8 cellular contexts compared by ENCODE assay signal in genomic region chr1:156496211-156496761, GRCh38. TPM values are rescaled to one million over a fixed set of nuclear protein-coding genes. Genes with fewer than 3 reads are reported as not detected.
DNase-seq lines count a peak whose midpoint lies in the region; ATAC-seq and TF ChIP-seq lines count a peak whose summit lies in the region.

No MANE protein-coding gene starts in this region.

- no peak for TF ChIP-seq CTCF in IMR-90 (conservative IDR thresholded peaks at IDR 0.05; ENCODE audit: low read depth, low read length)

- H2BK20ac ChIP-seq in IMR-90 (ENCODE audit: low read depth, low read length), result no peak overlapping the region

- H3K9me3 ChIP-seq in CD8-positive, alpha-beta memory T cell (ENCODE audit: low read length), result no peaks in the 10 kb centered on the region
- H3K9me3 ChIP-seq in IMR-90 (ENCODE audit: control insufficient read depth, insufficient read depth, low read length) (no peaks in the 10 kb centered on the region), neuronal stem cell (replicated peaks in 1 of 2; ENCODE audit: control insufficient read depth in 2 of 2, insufficient read depth in 1 of 2, low read depth in 1 of 2, low read length in 2 of 2) (no peaks in the 10 kb centered on the region)

- H3K9me3 Mint-ChIP-seq in CD8-positive, alpha-beta memory T cell, result no peaks in the 10 kb centered on the region

- H2BK12ac ChIP-seq in neuronal stem cell (ENCODE audit: low read length), result no peak overlapping the region

- CTCF ChIA-PET in CD8-positive, alpha-beta memory T cell (lab: Charles Lee), result interaction anchor here (0.8 to 13.1 kb wide), 3 partner anchors 9 to 85 kb away, joined by 3 to 177 read pairs (median 5); no protein-coding TSS in a partner anchor
- CTCF ChIA-PET in IMR-90 (lab: Yijun Ruan, JAX), result interaction anchor here (1.9 kb wide), 1 partner anchor 9 kb away, joined by 6 read pairs; no protein-coding TSS in a partner anchor

- WGBS in IMR-90 (ENCODE audit: extremely low coverage in 2 of 2, insufficient read length in 1 of 2), 2 experiments, result 48% methylated on average over 3 of the region's 10 CpGs; no CpG with 5 or more reads in 1 of the 2 experiments
- WGBS in neuronal stem cell (ENCODE audit: extremely low coverage in 2 of 2, insufficient read length in 2 of 2, insufficient replicate concordance in 1 of 2), 2 donors, result 100% methylated on average over 2 of the region's 10 CpGs; no CpG with 5 or more reads in 1 of the 2 donors

- peaks cover 54% of the 10 kb centered on the region for H3K9me1 ChIP-seq in IMR-90 (ENCODE audit: insufficient read depth, low read length)

- H3K14ac ChIP-seq in IMR-90 (replicated peaks; ENCODE audit: low read depth, low read length), result peak overlapping the region; percentile 39; the same call in 1 of the 2 replicates
- no peak overlapping the region for H3K14ac ChIP-seq in neuronal stem cell (ENCODE audit: low read length)

- H4K91ac ChIP-seq in IMR-90 (ENCODE audit: insufficient read depth, low read depth, low read length) (no peak overlapping the region), neuronal stem cell (ENCODE audit: low read depth, low read length, poor library complexity) (no peak overlapping the region)

- no peak overlapping the region for H3K56ac ChIP-seq in IMR-90 (ENCODE audit: extremely low read depth, insufficient read depth, low read length)

- ATAC-seq in IMR-90 (ENCODE audit: low read depth), result no peak
- no peak for ATAC-seq in HG03432 (IDR thresholded peaks at IDR 0.05; ENCODE audit: unreplicated experiment)
- ATAC-seq in GM18868 (IDR thresholded peaks at IDR 0.05; ENCODE audit: unreplicated experiment), result no peak
- no peak for ATAC-seq in HG02938 (IDR thresholded peaks at IDR 0.05; ENCODE audit: unreplicated experiment)

- H3K4ac ChIP-seq in IMR-90 (ENCODE audit: low read depth, low read length), result no peak overlapping the region
- no peak overlapping the region for H3K4ac ChIP-seq in neuronal stem cell (ENCODE audit: low read length)

- peaks cover 82% of the 10 kb centered on the region for H3K4me1 ChIP-seq in CD8-positive, alpha-beta memory T cell (ENCODE audit: insufficient read depth, low read length)
- H3K4me1 ChIP-seq in IMR-90 (ENCODE audit: control insufficient read depth, insufficient read depth, low read length) (peaks cover 47% of the 10 kb centered on the region), neuronal stem cell (ENCODE audit: control insufficient read depth in 2 of 2, insufficient read depth in 1 of 2, low read depth in 1 of 2, low read length in 2 of 2) (peaks cover 27 to 34% of the 10 kb centered on the region in 2 donors)

- no peaks in the 10 kb centered on the region for H3K27me3 ChIP-seq in CD8-positive, alpha-beta memory T cell (ENCODE audit: insufficient read depth, low read length, poor library complexity, severe bottlenecking)
- H3K27me3 ChIP-seq in IMR-90 (ENCODE audit: control insufficient read depth, insufficient read depth, low read length), result no peaks in the 10 kb centered on the region
- no peaks in the 10 kb centered on the region for H3K27me3 ChIP-seq in neuronal stem cell (ENCODE audit: control insufficient read depth in 3 of 3, insufficient read depth in 3 of 3, low read depth in 1 of 3, low read length in 3 of 3)

- dilution Hi-C loops in IMR-90 (cut with HindIII; ENCODE audit: low sequenced_read_pairs, unreplicated experiment), result no loop called here

- H2BK15ac ChIP-seq in IMR-90 (ENCODE audit: low read depth, low read length), result no peak overlapping the region
- no peak overlapping the region for H2BK15ac ChIP-seq in neuronal stem cell (ENCODE audit: low read length)

- no peak overlapping the region for H2AK9ac ChIP-seq in IMR-90 (replicated peaks; ENCODE audit: low read depth, low read length, poor library complexity)

- peaks cover 78 to 80% (median 79%) of the 10 kb centered on the region in 3 donors for H3K4me1 Mint-ChIP-seq in CD8-positive, alpha-beta memory T cell

- TF ChIP-seq POLR2A in IMR-90 (IDR thresholded peaks at IDR 0.05; ENCODE audit: low read depth, low read length), result no peak

- no peak overlapping the region for H4K5ac ChIP-seq in IMR-90 (ENCODE audit: low read depth, low read length)

- H4K8ac ChIP-seq in IMR-90 (ENCODE audit: low read depth in 2 of 2, low read length in 2 of 2) (no peak overlapping the region), neuronal stem cell (ENCODE audit: low read depth, low read length) (no peak overlapping the region)

- DNase-seq in CD8-positive, alpha-beta memory T cell, result no peak
- peak; percentile 28 for DNase-seq in IMR-90
- peak in 5 of 61 donors; percentile 25 to 44 (median 43) for DNase-seq in caudate nucleus (lab: John Stamatoyannopoulos, UW)
- no peak for DNase-seq in neuronal stem cell (ENCODE audit: low spot score)
- DNase-seq in AG08396 (ENCODE audit: low spot score), result no peak

- peak overlapping the region; percentile 69; the same call in 1 of the 2 replicates for H3K23ac ChIP-seq in IMR-90 (ENCODE audit: low read depth, low read length)
- H3K23ac ChIP-seq in neuronal stem cell (ENCODE audit: low read depth, low read length, poor library complexity), result no peak overlapping the region

- H4K20me1 ChIP-seq in IMR-90 (ENCODE audit: insufficient read depth, low read length), result peaks cover 92% of the 10 kb centered on the region

- H3K4me2 ChIP-seq in IMR-90 (ENCODE audit: low read depth, low read length) (peak overlapping the region; percentile 15; the same call in 1 of the 2 replicates), neuronal stem cell (ENCODE audit: insufficient read depth, low read length, poor library complexity, severe bottlenecking) (no peak overlapping the region)

- H3K79me1 ChIP-seq in IMR-90 (ENCODE audit: low read depth in 1 of 2, low read length in 2 of 2) (peaks cover 5 to 77% of the 10 kb centered on the region in 2 experiments; a peak in 2 of 4 replicates), neuronal stem cell (ENCODE audit: low read depth, low read length) (peaks cover 3% of the 10 kb centered on the region)

- in situ Hi-C loops in IMR-90 (cut with MboI; ENCODE audit: low sequenced_read_pairs), result no loop called here

- H3K18ac ChIP-seq in IMR-90 (ENCODE audit: low read depth, low read length) (no peak overlapping the region), neuronal stem cell (ENCODE audit: low read length) (peak overlapping the region; percentile 2)

- H2BK5ac ChIP-seq in IMR-90 (ENCODE audit: low read depth, low read length, poor library complexity, severe bottlenecking) (no peak overlapping the region), neuronal stem cell (ENCODE audit: low read length) (no peak overlapping the region)

- H2AFZ ChIP-seq in IMR-90 (replicated peaks; ENCODE audit: low read length, poor library complexity), result no peak overlapping the region
- H2AFZ ChIP-seq in neuronal stem cell (ENCODE audit: low read length), result no peak overlapping the region

- no TSS peak for BruUV-seq in IMR-90 (replicated peaks; lab: Mats Ljungman, UMichigan)

- H2AK5ac ChIP-seq in IMR-90 (ENCODE audit: low read depth, low read length) (peak overlapping the region; percentile 29; the same call in 1 of the 2 replicates), neuronal stem cell (ENCODE audit: low read depth, low read length) (peak overlapping the region; percentile 30)

- no peak for TF ChIP-seq RAD21 in IMR-90 (IDR thresholded peaks at IDR 0.05; ENCODE audit: low read length)

- H3K27me3 Mint-ChIP-seq in CD8-positive, alpha-beta memory T cell, result no peaks in the 10 kb centered on the region

- H3K36me3 ChIP-seq in CD8-positive, alpha-beta memory T cell (ENCODE audit: insufficient read depth, low read length), result peaks cover 6% of the 10 kb centered on the region
- peaks cover 5% of the 10 kb centered on the region; the same call in 1 of the 2 replicates for H3K36me3 ChIP-seq in IMR-90 (ENCODE audit: control insufficient read depth, insufficient read depth, low read length)
- H3K36me3 ChIP-seq in neuronal stem cell (replicated peaks in 1 of 2; ENCODE audit: control insufficient read depth in 2 of 2, insufficient read depth in 2 of 2, low read length in 2 of 2), result no peaks in the 10 kb centered on the region

- H2BK120ac ChIP-seq in IMR-90 (ENCODE audit: low read depth, low read length) (no peak overlapping the region), neuronal stem cell (ENCODE audit: low read depth, low read length) (no peak overlapping the region)

- intact Hi-C loops in IMR-90 (cut with micrococcal nuclease), result no loop called here

- peak overlapping the region; percentile 70 to 100 (median 92) for H3K27ac Mint-ChIP-seq in CD8-positive, alpha-beta memory T cell

- peaks cover 0 to 59% (median 4%) of the 10 kb centered on the region in 3 donors for H3K36me3 Mint-ChIP-seq in CD8-positive, alpha-beta memory T cell

- peak overlapping the region; percentile 9 for H3K4me3 ChIP-seq in CD8-positive, alpha-beta memory T cell (ENCODE audit: low read length)
- H3K4me3 ChIP-seq in IMR-90 (ENCODE audit: insufficient read depth, low read depth, low read length) (no peak overlapping the region), neuronal stem cell (ENCODE audit: low read length in 2 of 2) (no peak overlapping the region)

- peak overlapping the region; percentile 12 for H3K27ac ChIP-seq in CD8-positive, alpha-beta memory T cell (ENCODE audit: low read depth, low read length)
- no peak overlapping the region for H3K27ac ChIP-seq in IMR-90 (ENCODE audit: insufficient read depth, low read length)
- peak overlapping the region; percentile 98 for H3K27ac ChIP-seq in caudate nucleus (ENCODE audit: low read depth, low read length)
- H3K27ac ChIP-seq in neuronal stem cell (replicated peaks; ENCODE audit: low read length), result no peak overlapping the region

- peak overlapping the region; percentile 81 to 95 (median 92) for H3K4me3 Mint-ChIP-seq in CD8-positive, alpha-beta memory T cell

- H3K9ac ChIP-seq in IMR-90 (ENCODE audit: low read depth, low read length), result no peak overlapping the region
- H3K9ac ChIP-seq in neuronal stem cell (ENCODE audit: low read depth, low read length, poor library complexity), result no peak overlapping the region

- POLR2A ChIA-PET in CD8-positive, alpha-beta memory T cell (lab: Charles Lee), result interaction anchor here (0.6 to 1.6 kb wide), 4 partner anchors 8 to 58 kb away, joined by 3 to 8 read pairs (median 4); no protein-coding TSS in a partner anchor
- POLR2A ChIA-PET in IMR-90 (lab: Charles Lee; ENCODE audit: unreplicated experiment), result no interaction called here

TF ChIP-seq in IMR-90, 13 proteins besides CTCF, POLR2A, EP300 and RAD21:
- TF ChIP-seq MAZ (IDR thresholded peaks at IDR 0.05; ENCODE audit: borderline replicate concordance, low read depth, low read length) (peak; percentile 8; the same call in 1 of the 2 replicates), MXI1 (IDR thresholded peaks at IDR 0.05; ENCODE audit: borderline replicate concordance, low read depth, low read length) (no peak)

RNA-seq across cellular contexts. Expression of gene MEF2D, which starts 4.3 kb away (rescaled TPM):
- 10 to 100 TPM; 32.9 to 35.4 TPM for total RNA-seq in CD8-positive, alpha-beta memory T cell
- 19.2 TPM for polyA plus RNA-seq in CD8-positive, alpha-beta memory T cell
- total RNA-seq in IMR-90 (2012; rRNA removed), result 2.9 and 3.6 TPM in 2 replicates
- 20.0 and 25.0 TPM in 2 replicates for polyA plus RNA-seq in IMR-90 (2012; rRNA removed)
- polyA plus RNA-seq in IMR-90 (2012; cell fraction: cytosol; rRNA removed), result 10.9 and 27.6 TPM in 2 replicates
- 80.1 and 88.5 TPM in 2 replicates for polyA plus RNA-seq in IMR-90 (2012; cell fraction: nucleus; rRNA removed; ENCODE audit: low replicate concordance)
- 8.4 TPM for polyA plus RNA-seq in neuronal stem cell (2013, experiment 1 of 2)
- polyA plus RNA-seq in neuronal stem cell (2013, experiment 2 of 2), result 9.2 TPM

Comparison
In these comparisons a context has a peak if more than half of its experiments do, and no peak if none do; other contexts are left out.
1. H3K27ac ChIP-seq: peak in CD8-positive, alpha-beta memory T cell (single experiment) and caudate nucleus (single experiment); none in IMR-90 (single experiment) and neuronal stem cell (single experiment).